In the genomic region with DNA sequence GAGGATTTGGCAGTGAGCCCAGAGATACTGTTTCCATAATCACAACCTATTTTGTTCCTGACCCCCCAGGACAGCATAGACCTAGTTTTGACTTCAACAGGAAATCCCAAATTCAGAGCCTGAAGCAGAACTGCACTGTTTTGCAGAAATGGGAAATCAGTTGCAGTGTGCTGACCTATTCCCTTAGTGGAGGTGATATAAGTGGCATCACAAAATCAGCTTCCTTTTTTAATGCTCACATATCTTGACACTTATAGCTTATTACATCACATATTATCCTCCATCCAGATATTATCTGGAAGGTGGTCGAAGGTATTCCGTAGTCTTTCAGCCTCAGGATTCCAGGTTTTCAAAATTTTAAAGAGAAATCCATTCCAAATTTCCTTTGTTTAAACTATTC, we compare ENCODE assay signal across 1 cellular context.
TF ChIP-seq lines count a peak whose summit lies in the region.

No MANE protein-coding gene starts in this region.

TF ChIP-seq in neural cell, 6 proteins besides CTCF, POLR2A, EP300 and RAD21 (continued from another document):
- no peak for TF ChIP-seq EZH2 (IDR thresholded peaks at IDR 0.05; ENCODE audit: borderline replicate concordance, insufficient read depth, low read length, poor library complexity, severe bottlenecking)
- no peak for TF ChIP-seq MXI1 (conservative IDR thresholded peaks at IDR 0.05; ENCODE audit: poor library complexity, severe bottlenecking)
